ENCODE assay signal across 17 cellular contexts in genomic region chr10:113369185-113369785, GRCh38.
DNase-seq lines count a peak whose midpoint lies in the region; ATAC-seq, FAIRE-seq and TF ChIP-seq lines count a peak whose summit lies in the region.
"Had no signal": no experiment of that assay in that cellular context is flagged by ENCODE, and none has a peak within 500 bp of the region (broad histone marks: within the 10 kb centered on the region; RNA-seq: fewer than 3 reads in every experiment).

No MANE protein-coding gene starts in this region.

- no peaks in the 10 kb centered on the region for H3K36me3 Mint-ChIP-seq in activated CD4-positive, alpha-beta T cell treated with anti-CD3 and anti-CD28 coated beads for 36 hours (ENCODE audit: low read depth)
- H3K36me3 Mint-ChIP-seq in Caco-2 (ENCODE audit: insufficient read depth, unreplicated experiment): no peaks in the 10 kb centered on the region

- H2AFZ ChIP-seq in SK-N-SH (ENCODE audit: low read depth) (no peak overlapping the region), H1 (ENCODE audit: low read length) (no peak overlapping the region)

- H3K27me3 Mint-ChIP-seq in activated CD4-positive, alpha-beta T cell treated with anti-CD3 and anti-CD28 coated beads for 36 hours: peaks cover 6% of the 10 kb centered on the region
- peaks cover 26% of the 10 kb centered on the region for H3K27me3 Mint-ChIP-seq in Caco-2 (ENCODE audit: insufficient read depth, unreplicated experiment)

- H3K4me1 Mint-ChIP-seq in activated CD4-positive, alpha-beta T cell treated with anti-CD3 and anti-CD28 coated beads for 36 hours: no peaks in the 10 kb centered on the region
- no peaks in the 10 kb centered on the region for H3K4me1 Mint-ChIP-seq in Caco-2 (ENCODE audit: low read depth, unreplicated experiment)

- H3K4me2 ChIP-seq in SK-N-SH: no peak overlapping the region
- no peak overlapping the region for H3K4me2 ChIP-seq in H1 (ENCODE audit: insufficient read depth in 1 of 2, low read depth in 2 of 2, low read length in 2 of 2)

- H3K14ac ChIP-seq in H1 (ENCODE audit: insufficient read length): no peak overlapping the region

- no peak overlapping the region for H2BK20ac ChIP-seq in H1 (ENCODE audit: low read length)

- H3K36me3 ChIP-seq in A673 (ENCODE audit: insufficient read depth, low read length, poor library complexity, severe bottlenecking) (no peaks in the 10 kb centered on the region), SK-N-SH (replicated peaks in 1 of 2; ENCODE audit: control insufficient read depth in 1 of 2, insufficient read depth in 2 of 2, low read length in 1 of 2) (no peaks in the 10 kb centered on the region), H1 (ENCODE audit: control insufficient read depth in 2 of 4, insufficient read depth in 4 of 4, low read length in 3 of 4) (no peaks in the 10 kb centered on the region), Caco-2 (ENCODE audit: control insufficient read depth, insufficient read depth, low read length) (no peaks in the 10 kb centered on the region)

- H3K4me1 ChIP-seq in A673 (ENCODE audit: insufficient read depth, low read length, poor library complexity, severe bottlenecking) (peaks cover 18% of the 10 kb centered on the region), SK-N-SH (ENCODE audit: control insufficient read depth in 1 of 2, insufficient read depth in 2 of 2, low read depth in 1 of 2, low read length in 1 of 2) (peaks cover 0 to 4% of the 10 kb centered on the region in 2 experiments; a peak in 2 of 4 replicates), H1 (replicated peaks in 1 of 4; ENCODE audit: control insufficient read depth in 3 of 4, insufficient read depth in 4 of 4, low read length in 3 of 4) (no peaks in the 10 kb centered on the region), Caco-2 (no peaks in the 10 kb centered on the region)

- intact Hi-C loops in A673 (cut with micrococcal nuclease; ENCODE audit: unreplicated experiment): no loop called here
- intact Hi-C loops in activated CD4-positive, alpha-beta T cell treated with anti-CD3 and anti-CD28 coated beads for 36 hours (cut with DNase I, micrococcal nuclease): no loop called here
- intact Hi-C loops in Caco-2 (cut with micrococcal nuclease; ENCODE audit: unreplicated experiment): no loop called here

- H3K23me2 ChIP-seq in H1 (ENCODE audit: low read depth, low read length): no peaks in the 10 kb centered on the region

- FAIRE-seq in H1 (lab: Jason Lieb, UNC): no peak
- FAIRE-seq: D721Med had no signal

- no peak for ATAC-seq in activated CD4-positive, alpha-beta T cell treated with anti-CD3 and anti-CD28 coated beads for 36 hours

- no peak for TF ChIP-seq RAD21 in SK-N-SH (IDR thresholded peaks at IDR 0.05; ENCODE audit: low read length)
- no peak for TF ChIP-seq RAD21 in H1 (IDR thresholded peaks at IDR 0.05 in 1 of 2, conservative IDR thresholded peaks at IDR 0.05 in 1 of 2; ENCODE audit: low read depth in 2 of 2, low read length in 2 of 2)

- no peak overlapping the region for H4K5ac ChIP-seq in H1 (ENCODE audit: insufficient read length, low read depth, low read length)

- WGBS in SK-N-SH (ENCODE audit: low lambda C conversion rate): 30% methylated on average over 8 of the region's 8 CpGs
- WGBS in H1 (ENCODE audit: extremely low coverage in 1 of 2, insufficient coverage in 1 of 2, insufficient read length in 1 of 2, insufficient replicate concordance in 2 of 2, low coverage in 1 of 2, low lambda C conversion rate in 2 of 2, missing lambda C conversion rate in 1 of 2), 2 experiments: 72% methylated on average over 8 of the region's 8 CpGs; no CpG with 5 or more reads in 1 of the 2 experiments

- no peaks in the 10 kb centered on the region for H4K20me1 ChIP-seq in SK-N-SH (ENCODE audit: insufficient read depth)
- H4K20me1 ChIP-seq in H1 (replicated peaks in 1 of 2; ENCODE audit: control insufficient read depth in 1 of 2, insufficient read depth in 2 of 2, low read length in 2 of 2): no peaks in the 10 kb centered on the region

- H2BK5ac ChIP-seq in H1 (ENCODE audit: low read depth, low read length): no peak overlapping the region

- no peaks in the 10 kb centered on the region for H3F3A ChIP-seq in SK-N-SH (replicated peaks; ENCODE audit: insufficient read depth)

- H3K4ac ChIP-seq in H1 (replicated peaks; ENCODE audit: insufficient read length, low read depth, low read length): no peak overlapping the region

- H3K4me3 ChIP-seq in A673 (ENCODE audit: low read depth, low read length, poor library complexity, severe bottlenecking) (no peak overlapping the region), SK-N-SH (ENCODE audit: low read depth in 2 of 2, low read length in 1 of 2) (no peak overlapping the region), H1 (ENCODE audit: extremely low read depth in 1 of 4, insufficient read depth in 2 of 4, low read depth in 3 of 4, low read length in 4 of 4) (no peak overlapping the region), Caco-2 (ENCODE audit: low read depth, low read length) (no peak overlapping the region)

- POLR2A ChIA-PET in A673 (lab: Charles Lee; ENCODE audit: low non-redundant PET): interaction anchor here (0.6 kb wide), 1 partner anchor 130 kb away, joined by 5 read pairs; no protein-coding TSS in a partner anchor
- POLR2A ChIA-PET in SK-N-SH (lab: Yijun Ruan, JAX): no interaction called here
- POLR2A ChIA-PET in H1 (lab: Charles Lee; ENCODE audit: partially characterized antibody): no interaction called here
- POLR2A ChIA-PET in activated CD4-positive, alpha-beta T cell treated with anti-CD3 and anti-CD28 coated beads for 36 hours (lab: Charles Lee): no interaction called here
- POLR2A ChIA-PET in Caco-2 (lab: Charles Lee): no interaction called here

- no peak for TF ChIP-seq POLR2A in H1 (IDR thresholded peaks at IDR 0.05; ENCODE audit: control extremely low read depth in 1 of 2, low read depth in 2 of 2, low read length in 2 of 2)

- no peaks in the 10 kb centered on the region for H3K79me1 ChIP-seq in H1 (ENCODE audit: low read depth, low read length)

- no peak overlapping the region for H3K27ac Mint-ChIP-seq in activated CD4-positive, alpha-beta T cell treated with anti-CD3 and anti-CD28 coated beads for 36 hours
- H3K27ac Mint-ChIP-seq in Caco-2 (ENCODE audit: unreplicated experiment): no peak overlapping the region

- H3K79me2 ChIP-seq in SK-N-SH (ENCODE audit: insufficient read depth) (no peaks in the 10 kb centered on the region), H1 (ENCODE audit: control insufficient read depth in 1 of 2, insufficient read depth in 2 of 2, low read length in 2 of 2) (no peaks in the 10 kb centered on the region)

- no peak for TF ChIP-seq CTCF in A673 (conservative IDR thresholded peaks at IDR 0.05; ENCODE audit: low read depth, low read length)
- TF ChIP-seq CTCF in C4-2B (conservative IDR thresholded peaks at IDR 0.05): no peak
- no peak for TF ChIP-seq CTCF in SK-N-SH (IDR thresholded peaks at IDR 0.05)
- no peak for TF ChIP-seq CTCF in H1 (IDR thresholded peaks at IDR 0.05; ENCODE audit: control extremely low read depth in 1 of 3, insufficient read depth in 1 of 3, low read depth in 1 of 3, low read length in 3 of 3)
- TF ChIP-seq CTCF in Caco-2 (IDR thresholded peaks at IDR 0.05; ENCODE audit: insufficient read depth in 1 of 2, low read depth in 1 of 2, low read length in 1 of 2, severe bottlenecking in 1 of 2, unreplicated experiment in 1 of 2): no peak

- BruUV-seq in A673 (replicated peaks; lab: Mats Ljungman, UMichigan) (no TSS peak), Caco-2 (replicated peaks; lab: Mats Ljungman, UMichigan) (no TSS peak)

- H3K18ac ChIP-seq in H1 (ENCODE audit: extremely low read depth, low read length): no peak overlapping the region

- no peak overlapping the region for H3K4me3 Mint-ChIP-seq in activated CD4-positive, alpha-beta T cell treated with anti-CD3 and anti-CD28 coated beads for 36 hours
- no peak overlapping the region for H3K4me3 Mint-ChIP-seq in Caco-2 (ENCODE audit: unreplicated experiment)

- H4K8ac ChIP-seq in H1 (ENCODE audit: extremely low read depth, insufficient read depth, low read length): no peak overlapping the region

- no peaks in the 10 kb centered on the region for H3K9me2 ChIP-seq in SK-N-SH

- no peaks in the 10 kb centered on the region for H3K27me3 ChIP-seq in A673 (replicated peaks; ENCODE audit: insufficient read depth, low read depth, low read length, poor library complexity)
- H3K27me3 ChIP-seq in SK-N-SH (ENCODE audit: insufficient read depth): 0 out of 2 replicates have a peak, but pooled peaks cover 4% of the 10 kb centered on the region
- H3K27me3 ChIP-seq in H1 (replicated peaks in 1 of 4; ENCODE audit: control insufficient read depth in 3 of 4, extremely low read depth in 1 of 4, insufficient read depth in 3 of 4, low read length in 3 of 4): peaks cover 0 to 4% (median 0%) of the 10 kb centered on the region in 4 experiments; a peak in 2 of 7 replicates
- H3K27me3 ChIP-seq in Caco-2 (replicated peaks; ENCODE audit: control insufficient read depth, insufficient read depth, low read length): peaks cover 1% of the 10 kb centered on the region; the same call in 1 of the 2 replicates

- H2AK5ac ChIP-seq in H1 (ENCODE audit: low read depth, low read length): no peak overlapping the region

- no peak overlapping the region for H4K91ac ChIP-seq in H1 (replicated peaks; ENCODE audit: insufficient read length, low read length)

- H3K27ac ChIP-seq in A673 (ENCODE audit: low read depth, low read length, poor library complexity, severe bottlenecking) (no peak overlapping the region), C4-2B (peak overlapping the region; percentile 60), SK-N-SH (ENCODE audit: low read depth in 2 of 2, low read length in 1 of 2) (no peak overlapping the region), H1 (ENCODE audit: low read depth, low read length) (no peak overlapping the region)

- CTCF ChIA-PET in A673 (lab: Charles Lee) (no interaction called here), SK-N-SH (lab: Yijun Ruan, JAX) (interaction anchor here (4.1 kb wide), 1 partner anchor 16 kb away, joined by 20 read pairs; no protein-coding TSS in a partner anchor), H1 (lab: Charles Lee; ENCODE audit: partially characterized antibody) (interaction anchor here (1.0 to 2.3 kb wide), 2 partner anchors 11 to 16 kb away, joined by 3 to 5 read pairs; no protein-coding TSS in a partner anchor), Caco-2 (lab: Charles Lee) (no interaction called here)
- CTCF ChIA-PET in activated CD4-positive, alpha-beta T cell treated with anti-CD3 and anti-CD28 coated beads for 36 hours (lab: Charles Lee): no interaction called here

- peak; percentile 62 for DNase-seq in A673 (ENCODE audit: low spot score)
- peak; percentile 19 for DNase-seq in SK-N-SH
- DNase-seq in H1 (ENCODE audit: low read depth in 1 of 2, low spot score in 2 of 2): no peak
- DNase-seq in activated CD4-positive, alpha-beta T cell treated with anti-CD3 and anti-CD28 coated beads for 36 hours: no peak
- DNase-seq in NCI-H146 (lab: John Stamatoyannopoulos, UW): no peak
- DNase-seq in mesenteric fat pad (ENCODE audit: low spot score): no peak
- DNase-seq in Caco-2: no peak
- DNase-seq: C1 segment of cervical spinal cord, DMS79 treated with DMSO at 0.1 percent for 48 hours, H7, KG1, NCI-H187 treated with DMSO at 0.1 percent for 48 hours, NCI-H2107, NCI-H748 treated with DMSO at 0.1 percent for 48 hours, SIG-M5 had no signal

- no peak overlapping the region for H2BK15ac ChIP-seq in H1 (ENCODE audit: low read length)

- H3K56ac ChIP-seq in H1 (replicated peaks; ENCODE audit: insufficient read length, low read depth, low read length): no peak overlapping the region

- no peak overlapping the region for H2BK120ac ChIP-seq in H1 (replicated peaks; ENCODE audit: low read depth, low read length)

- H3K9me3 ChIP-seq in A673 (ENCODE audit: low read depth, low read length, poor library complexity, severe bottlenecking): no peaks in the 10 kb centered on the region
- no peaks in the 10 kb centered on the region for H3K9me3 ChIP-seq in SK-N-SH
- peaks cover 0 to 5% of the 10 kb centered on the region in 2 experiments; a peak in 1 of 4 replicates for H3K9me3 ChIP-seq in H1 (ENCODE audit: insufficient read depth in 2 of 2, low read depth in 1 of 2, low read length in 1 of 2)
- no peaks in the 10 kb centered on the region for H3K9me3 ChIP-seq in Caco-2

- no peak overlapping the region for H3K23ac ChIP-seq in H1 (ENCODE audit: insufficient read length)

- H2BK12ac ChIP-seq in H1 (ENCODE audit: low read depth, low read length): no peak overlapping the region

- no peak overlapping the region for H3K9ac ChIP-seq in SK-N-SH
- H3K9ac ChIP-seq in H1 (replicated peaks in 1 of 4; ENCODE audit: extremely low read depth in 1 of 4, low read depth in 3 of 4, low read length in 3 of 4): no peak overlapping the region

- TF ChIP-seq EP300 in SK-N-SH (IDR thresholded peaks at IDR 0.05; ENCODE audit: borderline replicate concordance in 1 of 2, low read depth in 1 of 2, low read length in 1 of 2) (no peak), H1 (IDR thresholded peaks at IDR 0.05; ENCODE audit: borderline replicate concordance in 1 of 2, low read depth in 2 of 2, low read length in 2 of 2) (no peak)

- no peaks in the 10 kb centered on the region for H3K9me3 Mint-ChIP-seq in activated CD4-positive, alpha-beta T cell treated with anti-CD3 and anti-CD28 coated beads for 36 hours (ENCODE audit: low read depth)
- H3K9me3 Mint-ChIP-seq in Caco-2 (ENCODE audit: unreplicated experiment): no peaks in the 10 kb centered on the region

Comparison
In these comparisons a context has a peak if more than half of its experiments do, and no peak if none do; other contexts are left out.
1. DNase-seq: peak in A673 (single experiment) and SK-N-SH (single experiment); none in H1 (0 of 2), activated CD4-positive, alpha-beta T cell treated with anti-CD3 and anti-CD28 coated beads for 36 hours (single experiment), NCI-H146 (single experiment), mesenteric fat pad (single experiment) and Caco-2 (0 of 2).
2. CTCF ChIA-PET loops: an anchor here in SK-N-SH (4.1 kb wide) and H1 (1.0 to 2.3 kb wide); none called in A673, activated CD4-positive, alpha-beta T cell treated with anti-CD3 and anti-CD28 coated beads for 36 hours and Caco-2.